8 cellular contexts compared by ENCODE assay signal in the genomic region with DNA sequence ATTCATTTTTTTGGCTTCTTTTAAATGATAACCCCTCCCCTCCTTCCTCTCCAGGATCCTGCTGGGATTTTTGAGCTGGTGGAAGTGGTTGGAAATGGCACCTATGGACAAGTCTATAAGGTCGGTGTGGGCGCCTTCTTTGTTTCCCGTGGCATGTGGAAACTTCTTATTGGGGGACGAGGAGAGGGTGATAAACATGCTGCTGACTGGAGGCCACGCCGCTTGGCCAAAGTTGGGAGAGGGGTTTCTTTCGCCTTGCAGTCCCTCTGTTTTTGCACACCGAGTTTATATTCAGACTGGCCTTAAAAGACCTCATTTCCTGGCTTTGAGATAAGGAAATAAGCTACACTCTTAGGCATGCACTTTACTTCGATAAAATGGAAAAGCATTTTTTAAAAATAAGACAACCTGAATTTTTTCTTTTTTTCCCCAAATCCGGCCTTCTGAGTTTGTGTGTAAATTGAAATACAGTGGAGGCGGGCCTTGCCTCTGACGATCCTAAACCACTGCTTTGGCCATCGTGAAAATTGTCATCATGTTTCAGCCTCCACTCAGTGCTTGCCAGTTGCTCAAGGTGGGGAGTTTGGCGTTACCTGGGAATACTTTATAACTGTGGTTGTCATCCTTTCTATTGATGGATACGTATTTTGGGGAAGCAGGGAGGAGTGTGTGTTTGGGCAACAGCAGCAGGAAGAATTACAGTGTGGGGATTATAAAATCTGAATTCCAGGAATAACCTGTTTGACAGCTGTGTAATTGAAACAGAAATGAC. TPM values are rescaled to one million over a fixed set of nuclear protein-coding genes. Genes with fewer than 3 reads are reported as not detected.
DNase-seq lines count a peak whose midpoint lies in the region; ATAC-seq and TF ChIP-seq lines count a peak whose summit lies in the region.

No MANE protein-coding gene starts in this region.

- H3K27me3 ChIP-seq in HUES64 (ENCODE audit: insufficient read depth, low read length) (0 out of 2 replicates have a peak, but pooled peaks cover 3% of the 10 kb centered on the region), suprapubic skin (no peaks in the 10 kb centered on the region)

- intact Hi-C loops in sciatic nerve (cut with DNase I), result loop anchor here (10.0 kb wide), 1 partner anchor 126 kb away; no protein-coding TSS in a partner anchor

- H3K27ac Mint-ChIP-seq in activated T-helper 17 cell treated with anti-CD3 and anti-CD28 coated beads, Interleukin-2, amount 50 U/mL, for 72 hours, result no peak overlapping the region
- H3K27ac Mint-ChIP-seq in immature natural killer cell, result no peak overlapping the region

- no peak overlapping the region for H3K4me3 Mint-ChIP-seq in activated T-helper 17 cell treated with anti-CD3 and anti-CD28 coated beads, Interleukin-2, amount 50 U/mL, for 72 hours
- no peak overlapping the region for H3K4me3 Mint-ChIP-seq in immature natural killer cell

- WGBS in HUES64, result 1% methylated on average over 14 of the region's 15 CpGs
- WGBS in suprapubic skin, result 2% methylated on average over 15 of the region's 15 CpGs

- peaks cover 6% of the 10 kb centered on the region for H3K36me3 ChIP-seq in HUES64 (ENCODE audit: insufficient read depth, low read length)
- H3K36me3 ChIP-seq in suprapubic skin, result no peaks in the 10 kb centered on the region

- no peaks in the 10 kb centered on the region for H3K9me3 ChIP-seq in HUES64 (ENCODE audit: insufficient read depth, low read depth, low read length)
- no peaks in the 10 kb centered on the region for H3K9me3 ChIP-seq in suprapubic skin

- peaks cover 22% of the 10 kb centered on the region for H3K4me1 Mint-ChIP-seq in activated T-helper 17 cell treated with anti-CD3 and anti-CD28 coated beads, Interleukin-2, amount 50 U/mL, for 72 hours
- H3K4me1 Mint-ChIP-seq in immature natural killer cell, result peaks cover 11 to 28% of the 10 kb centered on the region in 2 donors

- TF ChIP-seq EP300 in suprapubic skin (IDR thresholded peaks at IDR 0.05), result no peak

- peaks cover 11% of the 10 kb centered on the region for H3K9me3 Mint-ChIP-seq in activated T-helper 17 cell treated with anti-CD3 and anti-CD28 coated beads, Interleukin-2, amount 50 U/mL, for 72 hours
- peaks cover 0 to 2% (median 0%) of the 10 kb centered on the region in 6 donors for H3K9me3 Mint-ChIP-seq in immature natural killer cell

- peak; percentile 48 for ATAC-seq in activated T-helper 17 cell treated with anti-CD3 and anti-CD28 coated beads, Interleukin-2, amount 50 U/mL, for 72 hours (replicated peaks)
- ATAC-seq in sciatic nerve, result no peak

- no peak for TF ChIP-seq CTCF in suprapubic skin (IDR thresholded peaks at IDR 0.05)

- H3K4me3 ChIP-seq in HUES64 (ENCODE audit: low read length) (peak overlapping the region; percentile 92), suprapubic skin (peak overlapping the region; percentile 72)

- in situ Hi-C loops in Caki2 (cut with HindIII; ENCODE audit: low pct_unique_long_range_greater_than_20kb, low sequenced_read_pairs), result no loop called here

- no peak for TF ChIP-seq POLR2A in suprapubic skin (IDR thresholded peaks at IDR 0.05)

- peaks cover 22% of the 10 kb centered on the region for H3K36me3 Mint-ChIP-seq in activated T-helper 17 cell treated with anti-CD3 and anti-CD28 coated beads, Interleukin-2, amount 50 U/mL, for 72 hours (ENCODE audit: low read depth)
- H3K36me3 Mint-ChIP-seq in immature natural killer cell, result no peaks in the 10 kb centered on the region

- H3K27ac ChIP-seq in HUES64 (ENCODE audit: low read depth, low read length) (no peak overlapping the region; the same call in 1 of the 2 replicates), suprapubic skin (peak overlapping the region; percentile 75)

- H3K4me1 ChIP-seq in HUES64 (ENCODE audit: insufficient read depth, low read length) (peaks cover 27% of the 10 kb centered on the region), suprapubic skin (peaks cover 37% of the 10 kb centered on the region)

- no peaks in the 10 kb centered on the region for H3K27me3 Mint-ChIP-seq in activated T-helper 17 cell treated with anti-CD3 and anti-CD28 coated beads, Interleukin-2, amount 50 U/mL, for 72 hours
- peaks cover 2 to 12% (median 7%) of the 10 kb centered on the region in 3 donors for H3K27me3 Mint-ChIP-seq in immature natural killer cell (ENCODE audit: low read depth in 3 of 3)

- DNase-seq in Caki2 (ENCODE audit: low read depth), result peak; percentile 45
- peak in 2 of 3 donors; percentile 16 to 22 for DNase-seq in immature natural killer cell
- DNase-seq in suprapubic skin (ENCODE audit: low spot score in 2 of 2), result no peak
- no peak for DNase-seq in cerebellar nuclear complex (lab: John Stamatoyannopoulos, UW)
- DNase-seq in sciatic nerve (ENCODE audit: low spot score), result no peak
- no peak for DNase-seq in activated CD4-positive, alpha-beta T cell treated with anti-CD3 and anti-CD28 coated beads for 4 hours

- H3K9ac ChIP-seq in HUES64 (ENCODE audit: low read depth, low read length), result peak overlapping the region; percentile 94

RNA-seq across cellular contexts. Expression of a gene that starts 1.1 kb away (rescaled TPM):
- total RNA-seq in Caki2 (2014; rRNA removed; shearing (Covaris generic); ENCODE audit: low replicate concordance), result 41.1 and 41.3 TPM in 2 replicates
- polyA plus RNA-seq in HUES64 (2013, experiment 1 of 2), result 89.4 TPM
- polyA plus RNA-seq in HUES64 (2013, experiment 2 of 2), result 83.7 TPM
- total RNA-seq in activated T-helper 17 cell treated with anti-CD3 and anti-CD28 coated beads, Interleukin-2, amount 50 U/mL, for 72 hours, result 10 to 100 TPM; 26.4 to 54.9 TPM
- 1 to 10 TPM; 2.1 to 4.6 (median 3.4) TPM for polyA plus RNA-seq in immature natural killer cell
- total RNA-seq in suprapubic skin (10 to 100 TPM; 29.6 to 56.6 (median 38.2) TPM), sciatic nerve (140 TPM)

Comparison
In these comparisons a context has a peak if more than half of its experiments do, and no peak if none do; other contexts are left out.
1. DNase-seq: peak in Caki2 (single experiment) and immature natural killer cell (2 of 3); none in suprapubic skin (0 of 2), cerebellar nuclear complex (0 of 2), sciatic nerve (single experiment) and activated CD4-positive, alpha-beta T cell treated with anti-CD3 and anti-CD28 coated beads for 4 hours (0 of 2).